In the genomic region with DNA sequence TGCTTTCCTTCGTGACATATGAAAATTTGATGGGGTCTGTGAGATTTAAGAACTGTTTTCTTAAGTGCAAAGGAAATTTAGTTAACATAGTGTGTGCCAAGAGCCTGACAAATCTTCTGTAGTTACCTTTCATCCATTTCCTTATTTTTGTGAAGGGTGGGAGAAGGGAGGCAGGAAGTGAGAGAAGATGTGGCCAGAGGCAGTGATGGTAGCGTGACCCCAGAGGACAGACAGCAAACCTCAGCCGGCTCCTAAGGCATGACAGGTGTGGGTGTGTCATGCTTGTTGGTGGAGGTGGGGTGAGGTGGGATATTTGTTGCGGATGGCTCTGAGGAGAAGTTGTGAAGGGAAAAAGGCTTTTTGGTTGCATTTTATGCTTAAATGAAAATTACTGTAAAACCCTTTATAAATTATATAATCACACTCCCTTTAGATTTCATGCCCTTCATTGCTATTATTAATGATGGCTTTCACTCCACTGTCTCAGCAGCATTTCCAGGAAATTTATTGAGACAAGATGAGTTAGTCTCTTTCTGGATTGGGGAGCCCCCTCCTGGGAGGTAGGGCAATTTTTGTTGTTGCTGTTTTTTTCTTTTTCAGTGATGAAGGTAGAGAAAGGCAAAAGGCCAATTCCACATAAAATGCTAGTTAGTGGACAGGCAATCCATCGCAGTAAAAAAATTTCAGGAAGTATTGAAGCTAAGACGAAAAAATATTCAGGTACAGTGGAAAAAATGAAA, we compare ENCODE assay signal across 10 cellular contexts.
DNase-seq lines count a peak whose midpoint lies in the region; ATAC-seq and TF ChIP-seq lines count a peak whose summit lies in the region.
"Had no signal": no experiment of that assay in that cellular context is flagged by ENCODE, and none has a peak within 500 bp of the region (broad histone marks: within the 10 kb centered on the region; RNA-seq: fewer than 3 reads in every experiment).

No MANE protein-coding gene starts in this region.

- no peak overlapping the region for H3K4me3 Mint-ChIP-seq in HFFc6
- no peak overlapping the region for H3K4me3 Mint-ChIP-seq in natural killer cell treated with Interleukin-12 subunit alpha and Interleukin-12 subunit beta and Interleukin-15 and Interleukin-18, amount 100 ng/mL, for 72 hours
- no peak overlapping the region for H3K4me3 Mint-ChIP-seq in naive thymus-derived CD8-positive, alpha-beta T cell

- no peak overlapping the region for H3K27ac Mint-ChIP-seq in HFFc6
- H3K27ac Mint-ChIP-seq in natural killer cell treated with Interleukin-12 subunit alpha and Interleukin-12 subunit beta and Interleukin-15 and Interleukin-18, amount 100 ng/mL, for 72 hours, result no peak overlapping the region
- H3K27ac Mint-ChIP-seq in naive thymus-derived CD8-positive, alpha-beta T cell, result no peak overlapping the region

- TF ChIP-seq CTCF in HFFc6 (IDR thresholded peaks at IDR 0.05), result peak; percentile 73

- DNase-seq in COR-L47 (lab: John Stamatoyannopoulos, UW) (peak; percentile 16), HFFc6 (peak; percentile 11), islet precursor cell (peak; percentile 63)
- no peak for DNase-seq in activated CD4-positive, alpha-beta T cell treated with anti-CD3 and anti-CD28 coated beads for 4 hours
- DNase-seq in natural killer cell treated with Interleukin-12 subunit alpha and Interleukin-12 subunit beta and Interleukin-15 and Interleukin-18, amount 100 ng/mL, for 72 hours (ENCODE audit: low spot score), result no peak
- DNase-seq in naive thymus-derived CD8-positive, alpha-beta T cell, result no peak
- DNase-seq: SHP77 treated with DMSO at 0.1 percent for 48 hours had no signal

- H3K36me3 Mint-ChIP-seq in HFFc6 (ENCODE audit: low read depth), result no peaks in the 10 kb centered on the region
- H3K36me3 Mint-ChIP-seq in natural killer cell treated with Interleukin-12 subunit alpha and Interleukin-12 subunit beta and Interleukin-15 and Interleukin-18, amount 100 ng/mL, for 72 hours, result no peaks in the 10 kb centered on the region
- peaks cover 0 to under 1% (median 0%) of the 10 kb centered on the region in 3 donors for H3K36me3 Mint-ChIP-seq in naive thymus-derived CD8-positive, alpha-beta T cell

- H3K9me3 Mint-ChIP-seq in HFFc6, result no peaks in the 10 kb centered on the region
- no peaks in the 10 kb centered on the region for H3K9me3 Mint-ChIP-seq in natural killer cell treated with Interleukin-12 subunit alpha and Interleukin-12 subunit beta and Interleukin-15 and Interleukin-18, amount 100 ng/mL, for 72 hours
- H3K9me3 Mint-ChIP-seq in naive thymus-derived CD8-positive, alpha-beta T cell, result peaks cover 0 to under 1% (median 0%) of the 10 kb centered on the region in 9 donors

- peaks cover 22% of the 10 kb centered on the region for H3K27me3 Mint-ChIP-seq in HFFc6 (ENCODE audit: insufficient read depth)
- peaks cover 25 to 46% of the 10 kb centered on the region in 2 donors for H3K27me3 Mint-ChIP-seq in natural killer cell treated with Interleukin-12 subunit alpha and Interleukin-12 subunit beta and Interleukin-15 and Interleukin-18, amount 100 ng/mL, for 72 hours
- H3K27me3 Mint-ChIP-seq in naive thymus-derived CD8-positive, alpha-beta T cell, result peaks cover 6 to 55% (median 20%) of the 10 kb centered on the region in 5 donors

- POLR2A ChIA-PET in naive thymus-derived CD8-positive, alpha-beta T cell (lab: Charles Lee), result no interaction called here

- H3K4me1 Mint-ChIP-seq in HFFc6 (ENCODE audit: low read depth), result peaks cover 5% of the 10 kb centered on the region; the same call in 1 of the 2 replicates
- peaks cover 9 to 11% of the 10 kb centered on the region in 2 donors for H3K4me1 Mint-ChIP-seq in natural killer cell treated with Interleukin-12 subunit alpha and Interleukin-12 subunit beta and Interleukin-15 and Interleukin-18, amount 100 ng/mL, for 72 hours (ENCODE audit: low read depth in 2 of 2)
- no peaks in the 10 kb centered on the region for H3K4me1 Mint-ChIP-seq in naive thymus-derived CD8-positive, alpha-beta T cell

- ATAC-seq in SK-N-SH treated with all-trans-retinoic acid at 6 μM for 48 hours (peak; percentile 55; the same call in 2 of the 3 replicates), GM19324 (IDR thresholded peaks at IDR 0.05; ENCODE audit: low FRiP score, unreplicated experiment) (no peak)
- no peak for ATAC-seq in natural killer cell treated with Interleukin-12 subunit alpha and Interleukin-12 subunit beta and Interleukin-15 and Interleukin-18, amount 100 ng/mL, for 72 hours
- ATAC-seq in naive thymus-derived CD8-positive, alpha-beta T cell, result no peak
- ATAC-seq: sciatic nerve had no signal

TF ChIP-seq in SK-N-SH treated with all-trans-retinoic acid at 6 μM for 48 hours, 23 proteins besides CTCF, POLR2A, EP300 and RAD21:
- TF ChIP-seq ARNTL (CRISPR knock-in tag; IDR thresholded peaks at IDR 0.05; ENCODE audit: borderline replicate concordance, low read depth), result no peak
- no peak for TF ChIP-seq CSDC2 (CRISPR knock-in tag; IDR thresholded peaks at IDR 0.05)
- no peak for TF ChIP-seq SNAI2 (CRISPR knock-in tag; IDR thresholded peaks at IDR 0.05)
- TF ChIP-seq ZC3H10 (CRISPR knock-in tag; IDR thresholded peaks at IDR 0.05), result no peak
- TF ChIP-seq PPARA (CRISPR knock-in tag; IDR thresholded peaks at IDR 0.05; ENCODE audit: borderline replicate concordance), result no peak
- no peak for TF ChIP-seq ZFP3 (CRISPR knock-in tag; IDR thresholded peaks at IDR 0.05)
- TF ChIP-seq OSR1 (CRISPR knock-in tag; IDR thresholded peaks at IDR 0.05), result no peak
- no peak for TF ChIP-seq ZNF8 (CRISPR knock-in tag; IDR thresholded peaks at IDR 0.05)
- TF ChIP-seq ZFP30 (CRISPR knock-in tag; IDR thresholded peaks at IDR 0.05), result no peak
- no peak for TF ChIP-seq ISL1 (CRISPR knock-in tag; IDR thresholded peaks at IDR 0.05)
- TF ChIP-seq RARB (CRISPR knock-in tag; IDR thresholded peaks at IDR 0.05), result no peak
- no peak for TF ChIP-seq TCF4 (CRISPR knock-in tag; IDR thresholded peaks at IDR 0.05; ENCODE audit: borderline replicate concordance)
- TF ChIP-seq ESRRG (CRISPR knock-in tag; IDR thresholded peaks at IDR 0.05), result no peak
- TF ChIP-seq, protein P1, sequence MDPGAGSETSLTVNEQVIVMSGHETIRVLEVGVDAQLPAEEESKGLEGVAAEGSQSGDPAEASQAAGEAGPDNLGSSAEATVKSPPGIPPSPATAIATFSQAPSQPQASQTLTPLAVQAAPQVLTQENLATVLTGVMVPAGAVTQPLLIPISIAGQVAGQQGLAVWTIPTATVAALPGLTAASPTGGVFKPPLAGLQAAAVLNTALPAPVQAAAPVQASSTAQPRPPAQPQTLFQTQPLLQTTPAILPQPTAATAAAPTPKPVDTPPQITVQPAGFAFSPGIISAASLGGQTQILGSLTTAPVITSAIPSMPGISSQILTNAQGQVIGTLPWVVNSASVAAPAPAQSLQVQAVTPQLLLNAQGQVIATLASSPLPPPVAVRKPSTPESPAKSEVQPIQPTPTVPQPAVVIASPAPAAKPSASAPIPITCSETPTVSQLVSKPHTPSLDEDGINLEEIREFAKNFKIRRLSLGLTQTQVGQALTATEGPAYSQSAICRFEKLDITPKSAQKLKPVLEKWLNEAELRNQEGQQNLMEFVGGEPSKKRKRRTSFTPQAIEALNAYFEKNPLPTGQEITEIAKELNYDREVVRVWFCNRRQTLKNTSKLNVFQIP (CRISPR knock-in tag; IDR thresholded peaks at IDR 0.05; ENCODE audit: borderline replicate concordance, low read depth), result no peak
- TF ChIP-seq, protein P2, sequence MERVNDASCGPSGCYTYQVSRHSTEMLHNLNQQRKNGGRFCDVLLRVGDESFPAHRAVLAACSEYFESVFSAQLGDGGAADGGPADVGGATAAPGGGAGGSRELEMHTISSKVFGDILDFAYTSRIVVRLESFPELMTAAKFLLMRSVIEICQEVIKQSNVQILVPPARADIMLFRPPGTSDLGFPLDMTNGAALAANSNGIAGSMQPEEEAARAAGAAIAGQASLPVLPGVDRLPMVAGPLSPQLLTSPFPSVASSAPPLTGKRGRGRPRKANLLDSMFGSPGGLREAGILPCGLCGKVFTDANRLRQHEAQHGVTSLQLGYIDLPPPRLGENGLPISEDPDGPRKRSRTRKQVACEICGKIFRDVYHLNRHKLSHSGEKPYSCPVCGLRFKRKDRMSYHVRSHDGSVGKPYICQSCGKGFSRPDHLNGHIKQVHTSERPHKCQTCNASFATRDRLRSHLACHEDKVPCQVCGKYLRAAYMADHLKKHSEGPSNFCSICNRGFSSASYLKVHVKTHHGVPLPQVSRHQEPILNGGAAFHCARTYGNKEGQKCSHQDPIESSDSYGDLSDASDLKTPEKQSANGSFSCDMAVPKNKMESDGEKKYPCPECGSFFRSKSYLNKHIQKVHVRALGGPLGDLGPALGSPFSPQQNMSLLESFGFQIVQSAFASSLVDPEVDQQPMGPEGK (CRISPR knock-in tag; IDR thresholded peaks at IDR 0.05; ENCODE audit: borderline replicate concordance), result no peak
- TF ChIP-seq ZNF565 (CRISPR knock-in tag; conservative IDR thresholded peaks at IDR 0.05; ENCODE audit: low read depth), result no peak
- no peak for TF ChIP-seq GLIS3 (CRISPR knock-in tag; IDR thresholded peaks at IDR 0.05)

Comparison
In these comparisons a context has a peak if more than half of its experiments do, and no peak if none do; other contexts are left out.
1. DNase-seq: peak in COR-L47 (single experiment), HFFc6 (single experiment) and islet precursor cell (single experiment); none in activated CD4-positive, alpha-beta T cell treated with anti-CD3 and anti-CD28 coated beads for 4 hours (0 of 2), natural killer cell treated with Interleukin-12 subunit alpha and Interleukin-12 subunit beta and Interleukin-15 and Interleukin-18, amount 100 ng/mL, for 72 hours (single experiment) and naive thymus-derived CD8-positive, alpha-beta T cell (0 of 10).